ENCODE assay signal across 2 cellular contexts in the genomic region with DNA sequence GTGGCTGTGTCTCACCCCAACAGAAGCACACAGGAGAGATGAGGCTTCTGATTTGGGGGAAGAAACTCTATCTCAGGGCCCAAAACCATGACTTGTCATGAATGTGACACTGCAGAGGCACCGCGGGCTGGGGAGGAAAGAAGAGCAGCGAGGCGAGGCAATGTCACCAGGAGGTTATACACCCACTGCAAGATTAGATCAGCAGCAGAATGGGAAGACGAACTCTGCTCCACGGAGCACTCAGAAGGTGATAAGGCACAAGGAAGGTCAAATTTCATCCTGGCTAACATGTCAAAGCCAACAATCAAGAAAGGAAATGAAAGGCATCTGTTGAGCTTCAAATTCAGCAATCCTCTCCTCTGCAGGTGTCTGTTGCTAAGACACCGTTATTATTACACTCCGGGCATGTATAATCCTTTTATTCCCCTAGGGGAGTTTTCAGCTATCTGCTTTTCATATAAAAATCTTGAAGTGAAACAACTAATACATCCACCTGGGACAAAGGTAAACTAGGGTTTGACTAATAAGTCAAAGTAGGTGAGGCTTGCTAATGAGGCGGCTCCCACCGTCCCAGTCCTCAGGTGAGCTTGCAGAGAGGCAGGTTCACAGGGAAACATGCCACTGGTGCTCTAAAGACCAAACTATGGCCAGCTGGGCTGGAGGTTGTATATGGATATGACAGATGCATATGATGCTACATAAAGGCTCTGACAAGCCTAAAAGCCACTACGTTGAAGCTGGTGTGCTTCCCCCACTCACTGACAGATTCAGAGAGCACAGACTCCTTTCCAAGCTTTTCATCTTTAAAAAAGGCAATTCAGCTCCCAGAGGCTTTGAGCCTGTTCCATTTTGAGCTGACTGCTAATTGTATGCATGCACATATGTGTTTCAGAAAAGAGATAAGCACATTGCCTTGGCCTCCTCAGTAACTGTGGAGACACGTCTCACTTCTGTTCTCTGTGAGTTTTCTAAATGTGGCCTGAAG.
TF ChIP-seq lines count a peak whose summit lies in the region.

No MANE protein-coding gene starts in this region.

TF ChIP-seq in SK-N-SH, 30 proteins besides CTCF, POLR2A, EP300 and RAD21 (continued from another document):
- TF ChIP-seq SMC3 (IDR thresholded peaks at IDR 0.05; ENCODE audit: low read depth, low read length): no peak
- TF ChIP-seq, protein P1, sequence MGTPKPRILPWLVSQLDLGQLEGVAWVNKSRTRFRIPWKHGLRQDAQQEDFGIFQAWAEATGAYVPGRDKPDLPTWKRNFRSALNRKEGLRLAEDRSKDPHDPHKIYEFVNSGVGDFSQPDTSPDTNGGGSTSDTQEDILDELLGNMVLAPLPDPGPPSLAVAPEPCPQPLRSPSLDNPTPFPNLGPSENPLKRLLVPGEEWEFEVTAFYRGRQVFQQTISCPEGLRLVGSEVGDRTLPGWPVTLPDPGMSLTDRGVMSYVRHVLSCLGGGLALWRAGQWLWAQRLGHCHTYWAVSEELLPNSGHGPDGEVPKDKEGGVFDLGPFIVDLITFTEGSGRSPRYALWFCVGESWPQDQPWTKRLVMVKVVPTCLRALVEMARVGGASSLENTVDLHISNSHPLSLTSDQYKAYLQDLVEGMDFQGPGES (IDR thresholded peaks at IDR 0.05; ENCODE audit: low read depth, low read length): no peak

TF ChIP-seq in SK-N-SH treated with all-trans-retinoic acid at 6 μM for 48 hours, 23 proteins besides CTCF, POLR2A, EP300 and RAD21 (continued from another document):
- TF ChIP-seq, protein P2, sequence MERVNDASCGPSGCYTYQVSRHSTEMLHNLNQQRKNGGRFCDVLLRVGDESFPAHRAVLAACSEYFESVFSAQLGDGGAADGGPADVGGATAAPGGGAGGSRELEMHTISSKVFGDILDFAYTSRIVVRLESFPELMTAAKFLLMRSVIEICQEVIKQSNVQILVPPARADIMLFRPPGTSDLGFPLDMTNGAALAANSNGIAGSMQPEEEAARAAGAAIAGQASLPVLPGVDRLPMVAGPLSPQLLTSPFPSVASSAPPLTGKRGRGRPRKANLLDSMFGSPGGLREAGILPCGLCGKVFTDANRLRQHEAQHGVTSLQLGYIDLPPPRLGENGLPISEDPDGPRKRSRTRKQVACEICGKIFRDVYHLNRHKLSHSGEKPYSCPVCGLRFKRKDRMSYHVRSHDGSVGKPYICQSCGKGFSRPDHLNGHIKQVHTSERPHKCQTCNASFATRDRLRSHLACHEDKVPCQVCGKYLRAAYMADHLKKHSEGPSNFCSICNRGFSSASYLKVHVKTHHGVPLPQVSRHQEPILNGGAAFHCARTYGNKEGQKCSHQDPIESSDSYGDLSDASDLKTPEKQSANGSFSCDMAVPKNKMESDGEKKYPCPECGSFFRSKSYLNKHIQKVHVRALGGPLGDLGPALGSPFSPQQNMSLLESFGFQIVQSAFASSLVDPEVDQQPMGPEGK (CRISPR knock-in tag; IDR thresholded peaks at IDR 0.05; ENCODE audit: borderline replicate concordance): no peak
- TF ChIP-seq ZFP3 (CRISPR knock-in tag; IDR thresholded peaks at IDR 0.05) (no peak), OSR1 (CRISPR knock-in tag; IDR thresholded peaks at IDR 0.05) (no peak)
TF ChIP-seq in SK-N-SH treated with all-trans-retinoic acid at 6 μM for 48 hours: peak in this region for 0.
